1 cellular context compared by ENCODE assay signal in the genomic region with DNA sequence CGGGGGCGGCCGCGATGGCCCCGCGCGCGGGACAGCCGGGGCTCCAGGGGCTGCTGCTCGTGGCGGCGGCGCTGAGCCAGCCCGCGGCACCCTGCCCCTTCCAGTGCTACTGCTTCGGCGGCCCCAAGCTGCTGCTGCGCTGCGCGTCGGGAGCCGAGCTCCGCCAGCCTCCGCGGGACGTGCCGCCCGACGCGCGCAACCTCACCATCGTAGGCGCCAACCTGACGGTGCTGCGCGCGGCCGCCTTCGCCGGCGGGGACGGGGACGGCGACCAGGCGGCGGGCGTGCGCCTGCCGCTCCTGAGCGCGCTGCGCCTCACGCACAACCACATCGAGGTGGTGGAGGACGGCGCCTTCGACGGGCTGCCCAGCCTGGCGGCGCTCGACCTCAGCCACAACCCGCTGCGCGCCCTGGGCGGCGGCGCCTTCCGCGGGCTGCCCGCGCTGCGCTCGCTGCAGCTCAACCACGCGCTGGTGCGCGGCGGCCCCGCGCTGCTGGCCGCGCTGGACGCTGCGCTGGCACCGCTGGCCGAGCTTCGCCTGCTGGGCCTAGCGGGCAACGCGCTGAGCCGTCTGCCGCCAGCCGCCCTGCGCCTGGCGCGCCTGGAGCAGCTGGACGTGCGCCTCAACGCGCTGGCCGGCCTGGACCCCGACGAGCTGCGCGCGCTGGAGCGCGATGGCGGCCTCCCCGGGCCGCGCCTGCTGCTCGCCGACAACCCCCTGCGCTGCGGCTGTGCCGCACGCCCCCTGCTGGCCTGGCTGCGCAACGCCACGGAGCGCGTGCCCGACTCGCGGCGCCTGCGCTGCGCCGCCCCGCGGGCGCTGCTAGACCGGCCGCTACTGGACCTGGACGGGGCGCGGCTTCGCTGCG.
TF ChIP-seq lines count a peak whose summit lies in the region.

No MANE protein-coding gene starts in this region.

TF ChIP-seq in K562, 482 proteins besides CTCF, POLR2A, EP300 and RAD21 (continued from another document and continues in another):
- peak; percentile 70; the same call in 1 of the 2 replicates for TF ChIP-seq ZNF644 (tag; IDR thresholded peaks at IDR 0.05; ENCODE audit: low read depth)
- TF ChIP-seq MEF2A (IDR thresholded peaks at IDR 0.05; ENCODE audit: control insufficient read depth, low read depth, low read length), result no peak
- TF ChIP-seq, protein P1, sequence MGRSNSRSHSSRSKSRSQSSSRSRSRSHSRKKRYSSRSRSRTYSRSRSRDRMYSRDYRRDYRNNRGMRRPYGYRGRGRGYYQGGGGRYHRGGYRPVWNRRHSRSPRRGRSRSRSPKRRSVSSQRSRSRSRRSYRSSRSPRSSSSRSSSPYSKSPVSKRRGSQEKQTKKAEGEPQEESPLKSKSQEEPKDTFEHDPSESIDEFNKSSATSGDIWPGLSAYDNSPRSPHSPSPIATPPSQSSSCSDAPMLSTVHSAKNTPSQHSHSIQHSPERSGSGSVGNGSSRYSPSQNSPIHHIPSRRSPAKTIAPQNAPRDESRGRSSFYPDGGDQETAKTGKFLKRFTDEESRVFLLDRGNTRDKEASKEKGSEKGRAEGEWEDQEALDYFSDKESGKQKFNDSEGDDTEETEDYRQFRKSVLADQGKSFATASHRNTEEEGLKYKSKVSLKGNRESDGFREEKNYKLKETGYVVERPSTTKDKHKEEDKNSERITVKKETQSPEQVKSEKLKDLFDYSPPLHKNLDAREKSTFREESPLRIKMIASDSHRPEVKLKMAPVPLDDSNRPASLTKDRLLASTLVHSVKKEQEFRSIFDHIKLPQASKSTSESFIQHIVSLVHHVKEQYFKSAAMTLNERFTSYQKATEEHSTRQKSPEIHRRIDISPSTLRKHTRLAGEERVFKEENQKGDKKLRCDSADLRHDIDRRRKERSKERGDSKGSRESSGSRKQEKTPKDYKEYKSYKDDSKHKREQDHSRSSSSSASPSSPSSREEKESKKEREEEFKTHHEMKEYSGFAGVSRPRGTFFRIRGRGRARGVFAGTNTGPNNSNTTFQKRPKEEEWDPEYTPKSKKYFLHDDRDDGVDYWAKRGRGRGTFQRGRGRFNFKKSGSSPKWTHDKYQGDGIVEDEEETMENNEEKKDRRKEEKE (IDR thresholded peaks at IDR 0.05; ENCODE audit: borderline replicate concordance in 1 of 2, control insufficient read depth in 1 of 2, low read depth in 2 of 2, low read length in 1 of 2), result 0 out of 4 replicates have a peak, but pooled peaks of 1 of the 2 experiments have one; percentile 55
- 0 out of 2 replicates have a peak, but pooled peaks have one; percentile 25 for TF ChIP-seq KLF16 (IDR thresholded peaks at IDR 0.05)
- 0 out of 2 replicates have a peak, but pooled peaks have one; percentile 25 for TF ChIP-seq GABPB1 (CRISPR knock-in tag; IDR thresholded peaks at IDR 0.05)
- no peak for TF ChIP-seq GATA2 (CRISPR knock-in tag; IDR thresholded peaks at IDR 0.05)
- TF ChIP-seq, protein P2, sequence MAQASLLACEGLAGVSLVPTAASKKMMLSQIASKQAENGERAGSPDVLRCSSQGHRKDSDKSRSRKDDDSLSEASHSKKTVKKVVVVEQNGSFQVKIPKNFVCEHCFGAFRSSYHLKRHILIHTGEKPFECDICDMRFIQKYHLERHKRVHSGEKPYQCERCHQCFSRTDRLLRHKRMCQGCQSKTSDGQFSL (CRISPR knock-in tag; IDR thresholded peaks at IDR 0.05), result 0 out of 2 replicates have a peak, but pooled peaks have one; percentile 55
- TF ChIP-seq, protein P2 (tag; IDR thresholded peaks at IDR 0.05), result no peak
- TF ChIP-seq RB1 (IDR thresholded peaks at IDR 0.05; ENCODE audit: low read depth), result peak; percentile 96
- TF ChIP-seq ZNF175 (CRISPR knock-in tag; IDR thresholded peaks at IDR 0.05; ENCODE audit: low read depth), result peak; percentile 79
- TF ChIP-seq CXXC5 (CRISPR knock-in tag; IDR thresholded peaks at IDR 0.05), result peak; percentile 97
- TF ChIP-seq ZNF124 (CRISPR knock-in tag; IDR thresholded peaks at IDR 0.05), result no peak
- TF ChIP-seq KAT8 (IDR thresholded peaks at IDR 0.05; ENCODE audit: low read depth), result no peak
- TF ChIP-seq CREM (IDR thresholded peaks at IDR 0.05; ENCODE audit: low read depth), result peak; percentile 82
- TF ChIP-seq, protein P3, sequence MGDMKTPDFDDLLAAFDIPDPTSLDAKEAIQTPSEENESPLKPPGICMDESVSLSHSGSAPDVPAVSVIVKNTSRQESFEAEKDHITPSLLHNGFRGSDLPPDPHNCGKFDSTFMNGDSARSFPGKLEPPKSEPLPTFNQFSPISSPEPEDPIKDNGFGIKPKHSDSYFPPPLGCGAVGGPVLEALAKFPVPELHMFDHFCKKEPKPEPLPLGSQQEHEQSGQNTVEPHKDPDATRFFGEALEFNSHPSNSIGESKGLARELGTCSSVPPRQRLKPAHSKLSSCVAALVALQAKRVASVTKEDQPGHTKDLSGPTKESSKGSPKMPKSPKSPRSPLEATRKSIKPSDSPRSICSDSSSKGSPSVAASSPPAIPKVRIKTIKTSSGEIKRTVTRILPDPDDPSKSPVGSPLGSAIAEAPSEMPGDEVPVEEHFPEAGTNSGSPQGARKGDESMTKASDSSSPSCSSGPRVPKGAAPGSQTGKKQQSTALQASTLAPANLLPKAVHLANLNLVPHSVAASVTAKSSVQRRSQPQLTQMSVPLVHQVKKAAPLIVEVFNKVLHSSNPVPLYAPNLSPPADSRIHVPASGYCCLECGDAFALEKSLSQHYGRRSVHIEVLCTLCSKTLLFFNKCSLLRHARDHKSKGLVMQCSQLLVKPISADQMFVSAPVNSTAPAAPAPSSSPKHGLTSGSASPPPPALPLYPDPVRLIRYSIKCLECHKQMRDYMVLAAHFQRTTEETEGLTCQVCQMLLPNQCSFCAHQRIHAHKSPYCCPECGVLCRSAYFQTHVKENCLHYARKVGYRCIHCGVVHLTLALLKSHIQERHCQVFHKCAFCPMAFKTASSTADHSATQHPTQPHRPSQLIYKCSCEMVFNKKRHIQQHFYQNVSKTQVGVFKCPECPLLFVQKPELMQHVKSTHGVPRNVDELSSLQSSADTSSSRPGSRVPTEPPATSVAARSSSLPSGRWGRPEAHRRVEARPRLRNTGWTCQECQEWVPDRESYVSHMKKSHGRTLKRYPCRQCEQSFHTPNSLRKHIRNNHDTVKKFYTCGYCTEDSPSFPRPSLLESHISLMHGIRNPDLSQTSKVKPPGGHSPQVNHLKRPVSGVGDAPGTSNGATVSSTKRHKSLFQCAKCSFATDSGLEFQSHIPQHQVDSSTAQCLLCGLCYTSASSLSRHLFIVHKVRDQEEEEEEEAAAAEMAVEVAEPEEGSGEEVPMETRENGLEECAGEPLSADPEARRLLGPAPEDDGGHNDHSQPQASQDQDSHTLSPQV (IDR thresholded peaks at IDR 0.05), result peak; percentile 79
- no peak for TF ChIP-seq ELF4 (CRISPR knock-in tag; IDR thresholded peaks at IDR 0.05)
- TF ChIP-seq NONO (IDR thresholded peaks at IDR 0.05; ENCODE audit: low read depth in 2 of 2, low read length in 1 of 2), result peak in 1 of 2 experiments; percentile 82; a peak in 1 of 4 replicates
- no peak for TF ChIP-seq MAFK (IDR thresholded peaks at IDR 0.05; ENCODE audit: low read length)
- peak; percentile 80; the same call in 1 of the 2 replicates for TF ChIP-seq ZNF431 (CRISPR knock-in tag; IDR thresholded peaks at IDR 0.05)
- TF ChIP-seq, protein P4, sequence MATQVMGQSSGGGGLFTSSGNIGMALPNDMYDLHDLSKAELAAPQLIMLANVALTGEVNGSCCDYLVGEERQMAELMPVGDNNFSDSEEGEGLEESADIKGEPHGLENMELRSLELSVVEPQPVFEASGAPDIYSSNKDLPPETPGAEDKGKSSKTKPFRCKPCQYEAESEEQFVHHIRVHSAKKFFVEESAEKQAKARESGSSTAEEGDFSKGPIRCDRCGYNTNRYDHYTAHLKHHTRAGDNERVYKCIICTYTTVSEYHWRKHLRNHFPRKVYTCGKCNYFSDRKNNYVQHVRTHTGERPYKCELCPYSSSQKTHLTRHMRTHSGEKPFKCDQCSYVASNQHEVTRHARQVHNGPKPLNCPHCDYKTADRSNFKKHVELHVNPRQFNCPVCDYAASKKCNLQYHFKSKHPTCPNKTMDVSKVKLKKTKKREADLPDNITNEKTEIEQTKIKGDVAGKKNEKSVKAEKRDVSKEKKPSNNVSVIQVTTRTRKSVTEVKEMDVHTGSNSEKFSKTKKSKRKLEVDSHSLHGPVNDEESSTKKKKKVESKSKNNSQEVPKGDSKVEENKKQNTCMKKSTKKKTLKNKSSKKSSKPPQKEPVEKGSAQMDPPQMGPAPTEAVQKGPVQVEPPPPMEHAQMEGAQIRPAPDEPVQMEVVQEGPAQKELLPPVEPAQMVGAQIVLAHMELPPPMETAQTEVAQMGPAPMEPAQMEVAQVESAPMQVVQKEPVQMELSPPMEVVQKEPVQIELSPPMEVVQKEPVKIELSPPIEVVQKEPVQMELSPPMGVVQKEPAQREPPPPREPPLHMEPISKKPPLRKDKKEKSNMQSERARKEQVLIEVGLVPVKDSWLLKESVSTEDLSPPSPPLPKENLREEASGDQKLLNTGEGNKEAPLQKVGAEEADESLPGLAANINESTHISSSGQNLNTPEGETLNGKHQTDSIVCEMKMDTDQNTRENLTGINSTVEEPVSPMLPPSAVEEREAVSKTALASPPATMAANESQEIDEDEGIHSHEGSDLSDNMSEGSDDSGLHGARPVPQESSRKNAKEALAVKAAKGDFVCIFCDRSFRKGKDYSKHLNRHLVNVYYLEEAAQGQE (CRISPR knock-in tag; IDR thresholded peaks at IDR 0.05; ENCODE audit: low read depth), result peak; percentile 87
- TF ChIP-seq, protein P5, sequence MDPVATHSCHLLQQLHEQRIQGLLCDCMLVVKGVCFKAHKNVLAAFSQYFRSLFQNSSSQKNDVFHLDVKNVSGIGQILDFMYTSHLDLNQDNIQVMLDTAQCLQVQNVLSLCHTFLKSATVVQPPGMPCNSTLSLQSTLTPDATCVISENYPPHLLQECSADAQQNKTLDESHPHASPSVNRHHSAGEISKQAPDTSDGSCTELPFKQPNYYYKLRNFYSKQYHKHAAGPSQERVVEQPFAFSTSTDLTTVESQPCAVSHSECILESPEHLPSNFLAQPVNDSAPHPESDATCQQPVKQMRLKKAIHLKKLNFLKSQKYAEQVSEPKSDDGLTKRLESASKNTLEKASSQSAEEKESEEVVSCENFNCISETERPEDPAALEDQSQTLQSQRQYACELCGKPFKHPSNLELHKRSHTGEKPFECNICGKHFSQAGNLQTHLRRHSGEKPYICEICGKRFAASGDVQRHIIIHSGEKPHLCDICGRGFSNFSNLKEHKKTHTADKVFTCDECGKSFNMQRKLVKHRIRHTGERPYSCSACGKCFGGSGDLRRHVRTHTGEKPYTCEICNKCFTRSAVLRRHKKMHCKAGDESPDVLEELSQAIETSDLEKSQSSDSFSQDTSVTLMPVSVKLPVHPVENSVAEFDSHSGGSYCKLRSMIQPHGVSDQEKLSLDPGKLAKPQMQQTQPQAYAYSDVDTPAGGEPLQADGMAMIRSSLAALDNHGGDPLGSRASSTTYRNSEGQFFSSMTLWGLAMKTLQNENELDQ (CRISPR knock-in tag; IDR thresholded peaks at IDR 0.05; ENCODE audit: borderline replicate concordance), result no peak
- no peak for TF ChIP-seq DACH1 (IDR thresholded peaks at IDR 0.05; ENCODE audit: partially characterized antibody)
- TF ChIP-seq NR2F6 (CRISPR knock-in tag; IDR thresholded peaks at IDR 0.05), result peak; percentile 69; the same call in 1 of the 2 replicates
- TF ChIP-seq, protein P6, sequence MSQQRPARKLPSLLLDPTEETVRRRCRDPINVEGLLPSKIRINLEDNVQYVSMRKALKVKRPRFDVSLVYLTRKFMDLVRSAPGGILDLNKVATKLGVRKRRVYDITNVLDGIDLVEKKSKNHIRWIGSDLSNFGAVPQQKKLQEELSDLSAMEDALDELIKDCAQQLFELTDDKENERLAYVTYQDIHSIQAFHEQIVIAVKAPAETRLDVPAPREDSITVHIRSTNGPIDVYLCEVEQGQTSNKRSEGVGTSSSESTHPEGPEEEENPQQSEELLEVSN (IDR thresholded peaks at IDR 0.05; ENCODE audit: borderline replicate concordance in 1 of 2, extremely low read depth in 1 of 2, insufficient read depth in 1 of 2, insufficient read length in 1 of 2, low read depth in 1 of 2, low read length in 1 of 2, poor library complexity in 1 of 2, severe bottlenecking in 1 of 2), result peak; percentile 82 to 96
- TF ChIP-seq, protein P7, sequence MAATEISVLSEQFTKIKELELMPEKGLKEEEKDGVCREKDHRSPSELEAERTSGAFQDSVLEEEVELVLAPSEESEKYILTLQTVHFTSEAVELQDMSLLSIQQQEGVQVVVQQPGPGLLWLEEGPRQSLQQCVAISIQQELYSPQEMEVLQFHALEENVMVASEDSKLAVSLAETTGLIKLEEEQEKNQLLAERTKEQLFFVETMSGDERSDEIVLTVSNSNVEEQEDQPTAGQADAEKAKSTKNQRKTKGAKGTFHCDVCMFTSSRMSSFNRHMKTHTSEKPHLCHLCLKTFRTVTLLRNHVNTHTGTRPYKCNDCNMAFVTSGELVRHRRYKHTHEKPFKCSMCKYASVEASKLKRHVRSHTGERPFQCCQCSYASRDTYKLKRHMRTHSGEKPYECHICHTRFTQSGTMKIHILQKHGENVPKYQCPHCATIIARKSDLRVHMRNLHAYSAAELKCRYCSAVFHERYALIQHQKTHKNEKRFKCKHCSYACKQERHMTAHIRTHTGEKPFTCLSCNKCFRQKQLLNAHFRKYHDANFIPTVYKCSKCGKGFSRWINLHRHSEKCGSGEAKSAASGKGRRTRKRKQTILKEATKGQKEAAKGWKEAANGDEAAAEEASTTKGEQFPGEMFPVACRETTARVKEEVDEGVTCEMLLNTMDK (IDR thresholded peaks at IDR 0.05; ENCODE audit: borderline replicate concordance, insufficient read depth, low read depth, low read length, poor library complexity, severe bottlenecking), result peak; percentile 96
- TF ChIP-seq ETV1 (tag; conservative IDR thresholded peaks at IDR 0.05; ENCODE audit: low read depth), result no peak
- no peak for TF ChIP-seq STAT5B (CRISPR knock-in tag; IDR thresholded peaks at IDR 0.05)
